In the genomic region with DNA sequence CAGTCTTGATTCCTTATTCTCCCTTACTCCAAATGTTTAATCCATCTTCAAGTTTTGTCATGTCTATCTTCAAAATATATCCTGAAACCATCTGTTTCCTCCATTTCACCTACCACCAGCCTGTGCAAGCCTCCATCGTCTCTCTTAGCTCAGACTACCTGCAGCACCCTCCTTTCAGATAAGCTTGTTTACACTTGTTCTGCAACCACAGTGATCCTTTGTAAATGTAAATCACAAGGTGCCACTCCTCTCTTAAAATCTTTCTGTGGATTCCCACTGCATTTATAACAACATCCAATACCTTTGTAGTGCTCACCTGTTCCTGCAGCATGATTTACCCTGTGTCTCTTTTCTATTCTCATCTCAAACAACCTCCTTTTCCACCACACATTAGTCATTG, we compare ENCODE assay signal across 1 cellular context.
TF ChIP-seq lines count a peak whose summit lies in the region.

No MANE protein-coding gene starts in this region.

TF ChIP-seq in WTC11, 78 proteins besides CTCF, POLR2A, EP300 and RAD21 (continued from another document):
- TF ChIP-seq ARID4B (CRISPR knock-in tag; IDR thresholded peaks at IDR 0.05; ENCODE audit: borderline replicate concordance) (no peak), ZNF263 (CRISPR knock-in tag; IDR thresholded peaks at IDR 0.05; ENCODE audit: low read depth) (no peak), TEAD4 (CRISPR knock-in tag; IDR thresholded peaks at IDR 0.05) (no peak), NFYB (CRISPR knock-in tag; conservative IDR thresholded peaks at IDR 0.05; ENCODE audit: low read depth) (no peak), ESRRA (CRISPR knock-in tag; IDR thresholded peaks at IDR 0.05; ENCODE audit: borderline replicate concordance) (no peak), RELA (CRISPR knock-in tag; IDR thresholded peaks at IDR 0.05; ENCODE audit: borderline replicate concordance) (no peak), NR2C2 (CRISPR knock-in tag; IDR thresholded peaks at IDR 0.05) (no peak), SMAD3 (CRISPR knock-in tag; IDR thresholded peaks at IDR 0.05; ENCODE audit: borderline replicate concordance) (no peak)
- TF ChIP-seq, protein P1, sequence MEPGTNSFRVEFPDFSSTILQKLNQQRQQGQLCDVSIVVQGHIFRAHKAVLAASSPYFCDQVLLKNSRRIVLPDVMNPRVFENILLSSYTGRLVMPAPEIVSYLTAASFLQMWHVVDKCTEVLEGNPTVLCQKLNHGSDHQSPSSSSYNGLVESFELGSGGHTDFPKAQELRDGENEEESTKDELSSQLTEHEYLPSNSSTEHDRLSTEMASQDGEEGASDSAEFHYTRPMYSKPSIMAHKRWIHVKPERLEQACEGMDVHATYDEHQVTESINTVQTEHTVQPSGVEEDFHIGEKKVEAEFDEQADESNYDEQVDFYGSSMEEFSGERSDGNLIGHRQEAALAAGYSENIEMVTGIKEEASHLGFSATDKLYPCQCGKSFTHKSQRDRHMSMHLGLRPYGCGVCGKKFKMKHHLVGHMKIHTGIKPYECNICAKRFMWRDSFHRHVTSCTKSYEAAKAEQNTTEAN (CRISPR knock-in tag; IDR thresholded peaks at IDR 0.05) = no peak
